1 cellular context compared by ENCODE assay signal in genomic region chr13:98041081-98041820, GRCh38.
TF ChIP-seq lines count a peak whose summit lies in the region.

No MANE protein-coding gene starts in this region.

TF ChIP-seq in IMR-90, 13 proteins besides CTCF, POLR2A, EP300 and RAD21 (continued from another document):
- no peak for TF ChIP-seq ELK1 (IDR thresholded peaks at IDR 0.05; ENCODE audit: borderline replicate concordance, low read depth, low read length)
- no peak for TF ChIP-seq NFE2L2 (IDR thresholded peaks at IDR 0.05; ENCODE audit: low read depth, low read length)
- no peak for TF ChIP-seq BHLHE40 (IDR thresholded peaks at IDR 0.05; ENCODE audit: low read depth, low read length)
- no peak for TF ChIP-seq MAZ (IDR thresholded peaks at IDR 0.05; ENCODE audit: borderline replicate concordance, low read depth, low read length)
- no peak for TF ChIP-seq MXI1 (IDR thresholded peaks at IDR 0.05; ENCODE audit: borderline replicate concordance, low read depth, low read length)
- no peak for TF ChIP-seq MAFK (IDR thresholded peaks at IDR 0.05; ENCODE audit: low read depth, low read length)
- TF ChIP-seq, protein P1, sequence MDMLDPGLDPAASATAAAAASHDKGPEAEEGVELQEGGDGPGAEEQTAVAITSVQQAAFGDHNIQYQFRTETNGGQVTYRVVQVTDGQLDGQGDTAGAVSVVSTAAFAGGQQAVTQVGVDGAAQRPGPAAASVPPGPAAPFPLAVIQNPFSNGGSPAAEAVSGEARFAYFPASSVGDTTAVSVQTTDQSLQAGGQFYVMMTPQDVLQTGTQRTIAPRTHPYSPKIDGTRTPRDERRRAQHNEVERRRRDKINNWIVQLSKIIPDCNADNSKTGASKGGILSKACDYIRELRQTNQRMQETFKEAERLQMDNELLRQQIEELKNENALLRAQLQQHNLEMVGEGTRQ (IDR thresholded peaks at IDR 0.05; ENCODE audit: low read depth, low read length): no peak
- TF ChIP-seq RFX5 (IDR thresholded peaks at IDR 0.05; ENCODE audit: low read depth, low read length): no peak
- no peak for TF ChIP-seq CHD1 (IDR thresholded peaks at IDR 0.05; ENCODE audit: low read depth, low read length)
- TF ChIP-seq CEBPB (IDR thresholded peaks at IDR 0.05; ENCODE audit: low read depth, low read length): no peak
